21 cellular contexts compared by ENCODE assay signal in genomic region chr2:20330202-20330601, GRCh38. TPM values are rescaled to one million over a fixed set of nuclear protein-coding genes. Genes with fewer than 3 reads are reported as not detected.
DNase-seq lines count a peak whose midpoint lies in the region; ATAC-seq, FAIRE-seq and TF ChIP-seq lines count a peak whose summit lies in the region.
"Had no signal": no experiment of that assay in that cellular context is flagged by ENCODE, and none has a peak within 500 bp of the region (broad histone marks: within the 10 kb centered on the region; RNA-seq: fewer than 3 reads in every experiment).

No MANE protein-coding gene starts in this region.

- peaks cover 27% of the 10 kb centered on the region for H3K9me3 Mint-ChIP-seq in nephron
- H3K9me3 Mint-ChIP-seq in activated T-helper 1 cell treated with anti-CD3 and anti-CD28 coated beads, Interleukin-12 subunit alpha, Interleukin-12 subunit beta, Interleukin-2, Interleukin-4 antibody, amounts not matched to agents 30 ng/mL and 10 ng/mL and 1 ng/mL, durations not matched to agents 14 hours and 24 hours and 36 hours = peaks cover 22% of the 10 kb centered on the region

- no peak overlapping the region for H3K4me3 ChIP-seq in K562
- H3K4me3 ChIP-seq: heart left ventricle, skin epidermis, testis, vagina had no signal

- H3K9ac ChIP-seq in K562 (ENCODE audit: insufficient read depth in 1 of 2, low read depth in 2 of 2, low read length in 2 of 2) = no peak overlapping the region
- H3K9ac ChIP-seq: SK-N-SH had no signal

- ATAC-seq in K562 (no peak), GM19035 (IDR thresholded peaks at IDR 0.05; ENCODE audit: unreplicated experiment) (no peak)
- ATAC-seq: CD8-positive, alpha-beta T cell had no signal

- H3K27me3 ChIP-seq in K562 (ENCODE audit: control insufficient read depth in 2 of 2, insufficient read depth in 2 of 2, low read length in 2 of 2) = no peaks in the 10 kb centered on the region
- H3K27me3 ChIP-seq: heart left ventricle, testis, vagina had no signal

- H4K20me1 ChIP-seq in K562 (replicated peaks; ENCODE audit: control insufficient read depth, insufficient read depth, low read length) = 0 out of 2 replicates have a peak, but pooled peaks cover 10% of the 10 kb centered on the region

- peaks cover 42% of the 10 kb centered on the region for H3K36me3 ChIP-seq in K562 (ENCODE audit: control insufficient read depth, insufficient read depth, low read length)
- H3K36me3 ChIP-seq: vagina had no signal

- H3K36me3 Mint-ChIP-seq in nephron (ENCODE audit: low read depth) = peaks cover 78% of the 10 kb centered on the region
- peaks cover 54% of the 10 kb centered on the region for H3K36me3 Mint-ChIP-seq in activated T-helper 1 cell treated with anti-CD3 and anti-CD28 coated beads, Interleukin-12 subunit alpha, Interleukin-12 subunit beta, Interleukin-2, Interleukin-4 antibody, amounts not matched to agents 30 ng/mL and 10 ng/mL and 1 ng/mL, durations not matched to agents 14 hours and 24 hours and 36 hours (ENCODE audit: low read depth)

- H3K9me1 ChIP-seq in K562 (ENCODE audit: control insufficient read depth, insufficient read depth, low read length) = no peaks in the 10 kb centered on the region

- BruUV-seq in K562 (replicated peaks; lab: Mats Ljungman, UMichigan) = no TSS peak

- H3K4me1 ChIP-seq in K562 (replicated peaks in 1 of 2; ENCODE audit: control insufficient read depth in 2 of 2, insufficient read depth in 2 of 2, low read length in 2 of 2) = no peaks in the 10 kb centered on the region
- H3K4me1 ChIP-seq: testis had no signal

- peak; percentile 47 for DNase-seq in CD1c-positive myeloid dendritic cell (ENCODE audit: extremely low spot score)
- DNase-seq in H54 (ENCODE audit: insufficient read length, low spot score) = no peak
- no peak for DNase-seq in K562 (ENCODE audit: extremely low read depth in 1 of 4, low spot score in 3 of 4)
- DNase-seq in activated CD4-positive, alpha-beta T cell treated with anti-CD3 and anti-CD28 coated beads, Interleukin-2, amount 50 U/mL, for 48 hours = no peak
- DNase-seq in activated T-helper 1 cell treated with anti-CD3 and anti-CD28 coated beads, Interleukin-12 subunit alpha, Interleukin-12 subunit beta, Interleukin-2, Interleukin-4 antibody, amounts not matched to agents 30 ng/mL and 10 ng/mL and 1 ng/mL, durations not matched to agents 14 hours and 24 hours and 36 hours (ENCODE audit: low spot score) = no peak
- DNase-seq: activated CD4-positive, alpha-beta T cell treated with anti-CD3 and anti-CD28 coated beads, Interleukin-2, amount 50 U/mL, for 4 hours; activated CD8-positive, alpha-beta memory T cell treated with anti-CD3 and anti-CD28 coated beads, Interleukin-2, amount 50 U/mL, for 4 hours; CD8-positive, alpha-beta T cell; cerebellar nuclear complex; DMS 273 treated with DMSO at 0.1 percent for 48 hours; heart left ventricle; NCI-H1092; NCI-H187 treated with DMSO at 0.1 percent for 48 hours; NCI-H526; SK-N-SH; testis had no signal

- in situ Hi-C loops in K562 (cut with MboI) = no loop called here

- intact Hi-C loops in K562 (cut with micrococcal nuclease) = no loop called here
- intact Hi-C loops in activated T-helper 1 cell treated with anti-CD3 and anti-CD28 coated beads, Interleukin-12 subunit alpha, Interleukin-12 subunit beta, Interleukin-2, Interleukin-4 antibody, amounts not matched to agents 30 ng/mL and 10 ng/mL and 1 ng/mL, durations not matched to agents 14 hours and 24 hours and 36 hours (cut with micrococcal nuclease) = no loop called here

- peaks cover 99% of the 10 kb centered on the region for H3K79me2 ChIP-seq in K562 (ENCODE audit: control insufficient read depth, insufficient read depth, low read length)

- peak overlapping the region in 2 of 3 experiments; percentile 53 to 62 for H3K27ac Mint-ChIP-seq in nephron
- H3K27ac Mint-ChIP-seq in activated T-helper 1 cell treated with anti-CD3 and anti-CD28 coated beads, Interleukin-12 subunit alpha, Interleukin-12 subunit beta, Interleukin-2, Interleukin-4 antibody, amounts not matched to agents 30 ng/mL and 10 ng/mL and 1 ng/mL, durations not matched to agents 14 hours and 24 hours and 36 hours = no peak overlapping the region

- peaks cover 21% of the 10 kb centered on the region for H3K4me1 Mint-ChIP-seq in nephron
- H3K4me1 Mint-ChIP-seq in activated T-helper 1 cell treated with anti-CD3 and anti-CD28 coated beads, Interleukin-12 subunit alpha, Interleukin-12 subunit beta, Interleukin-2, Interleukin-4 antibody, amounts not matched to agents 30 ng/mL and 10 ng/mL and 1 ng/mL, durations not matched to agents 14 hours and 24 hours and 36 hours (ENCODE audit: low read depth) = peaks cover 69% of the 10 kb centered on the region

- H3K27me3 Mint-ChIP-seq in nephron (ENCODE audit: low read depth) = no peaks in the 10 kb centered on the region
- no peaks in the 10 kb centered on the region for H3K27me3 Mint-ChIP-seq in activated T-helper 1 cell treated with anti-CD3 and anti-CD28 coated beads, Interleukin-12 subunit alpha, Interleukin-12 subunit beta, Interleukin-2, Interleukin-4 antibody, amounts not matched to agents 30 ng/mL and 10 ng/mL and 1 ng/mL, durations not matched to agents 14 hours and 24 hours and 36 hours (ENCODE audit: insufficient read depth)

- H3K4me3 Mint-ChIP-seq in nephron = no peak overlapping the region
- no peak overlapping the region for H3K4me3 Mint-ChIP-seq in activated T-helper 1 cell treated with anti-CD3 and anti-CD28 coated beads, Interleukin-12 subunit alpha, Interleukin-12 subunit beta, Interleukin-2, Interleukin-4 antibody, amounts not matched to agents 30 ng/mL and 10 ng/mL and 1 ng/mL, durations not matched to agents 14 hours and 24 hours and 36 hours
- H3K4me3 Mint-ChIP-seq: CD8-positive, alpha-beta T cell had no signal

- FAIRE-seq in H54 (lab: Jason Lieb, UNC) (peak; percentile 15), K562 (lab: Jason Lieb, UNC) (no peak)
- FAIRE-seq: H1 had no signal

- CTCF ChIA-PET in K562 (lab: Yijun Ruan, JAX; ENCODE audit: low intra/inter-chr PET ratio) = no interaction called here

- no peak for TF ChIP-seq EP300 in K562 (IDR thresholded peaks at IDR 0.05; ENCODE audit: low read length)

- H3K4me2 ChIP-seq in K562 (ENCODE audit: insufficient read depth, low read length) = no peak overlapping the region
- H3K4me2 ChIP-seq: SK-N-SH had no signal

- TF ChIP-seq POLR2A in H54 (IDR thresholded peaks at IDR 0.05; ENCODE audit: low read depth, low read length) = no peak
- TF ChIP-seq POLR2A in K562 (conservative IDR thresholded peaks at IDR 0.05) = no peak

- TF ChIP-seq CTCF in K562 (IDR thresholded peaks at IDR 0.05 in 2 of 3, conservative IDR thresholded peaks at IDR 0.05 in 1 of 3; ENCODE audit: insufficient read depth in 2 of 3, low read depth in 1 of 3, low read length in 3 of 3) (no peak), nephron (IDR thresholded peaks at IDR 0.05; ENCODE audit: unreplicated experiment in 3 of 3) (no peak)

- no peak overlapping the region for H2AFZ ChIP-seq in K562 (ENCODE audit: low read depth, low read length)

- H3K27ac ChIP-seq in K562 (ENCODE audit: extremely low read depth, low read depth, low read length) = no peak overlapping the region
- H3K27ac ChIP-seq: heart left ventricle, skin epidermis, testis, vagina had no signal

- 97% methylated on average over 3 of the region's 3 CpGs for WGBS in K562 (ENCODE audit: insufficient coverage, low coverage, missing lambda C conversion rate)

- POLR2A ChIA-PET in K562 (lab: Yijun Ruan, JAX) = no interaction called here

- no peak for TF ChIP-seq RAD21 in K562 (CRISPR knock-in tag; conservative IDR thresholded peaks at IDR 0.05 in 1 of 2, IDR thresholded peaks at IDR 0.05 in 1 of 2)

- no peaks in the 10 kb centered on the region; the same call in 1 of the 2 replicates for H3K9me3 ChIP-seq in K562 (replicated peaks; ENCODE audit: control insufficient read depth, insufficient read depth, low read depth, low read length)
- H3K9me3 ChIP-seq: SK-N-SH, testis, vagina had no signal

TF ChIP-seq in K562, 482 proteins besides CTCF, POLR2A, EP300 and RAD21:
- TF ChIP-seq RFX1 (IDR thresholded peaks at IDR 0.05) = peak; percentile 47; the same call in 1 of the 2 replicates
- TF ChIP-seq ZNF778 (CRISPR knock-in tag; IDR thresholded peaks at IDR 0.05) = no peak

RNA-seq across cellular contexts. Expression of gene PUM2, which starts 20.4 kb away (rescaled TPM):
- 52.0 and 148 TPM in 2 replicates for total RNA-seq in K562 (2011; cell fraction: chromatin; rRNA removed; ENCODE audit: low replicate concordance)
- total RNA-seq in K562 (2011; cell fraction: nucleolus; rRNA removed) = 31.0 and 34.6 TPM in 2 replicates
- total RNA-seq in K562 (2011; cell fraction: nucleoplasm; rRNA removed) = 58.1 and 92.7 TPM in 2 replicates
- total RNA-seq in K562 (2014; rRNA removed) (14.9 and 18.0 TPM in 2 replicates), K562 (2014; rRNA removed; fragmentation: Illumina TruSeq; extraction: Trizol) (33.3 and 46.5 TPM in 2 replicates), K562 (2015; rRNA removed; fragmentation: Illumina TruSeq; extraction: Trizol) (22.3 and 25.5 TPM in 2 replicates), K562 (2021) (53.3 and 56.7 TPM in 2 replicates)
- polyA plus RNA-seq in K562 (2011; rRNA removed) (55.9 and 61.9 TPM in 2 replicates), K562 (2014; fragmentation: Illumina TruSeq; extraction: Trizol) (32.7 and 35.2 TPM in 2 replicates), K562 (2014; fragmentation: Nextera tagmentation; extraction: Ambion mirVana) (10 to 100 TPM; 13.4 to 15.8 TPM), K562 (2014; rRNA removed) (28.3 and 31.3 TPM in 2 replicates)
- polyA plus RNA-seq in K562 (2011; cell fraction: cytosol; rRNA removed) = 41.9 and 45.4 TPM in 2 replicates
- 33.0 and 42.9 TPM in 2 replicates for polyA plus RNA-seq in K562 (2011; cell fraction: nucleus; rRNA removed)
- polyA plus RNA-seq in K562 (2012) = 31.0 and 33.6 TPM in 2 replicates
- 215 and 217 TPM in 2 replicates for polyA minus RNA-seq in K562 (2011; rRNA and poly(A)+ RNA removed)
- polyA minus RNA-seq in K562 (2011; cell fraction: cytosol; rRNA and poly(A)+ RNA removed) = 63.1 and 74.2 TPM in 2 replicates
- 59.4 and 93.3 TPM in 2 replicates for polyA minus RNA-seq in K562 (2011; cell fraction: nucleus; rRNA and poly(A)+ RNA removed)
- total RNA-seq in activated T-helper 1 cell treated with anti-CD3 and anti-CD28 coated beads, Interleukin-12 subunit alpha, Interleukin-12 subunit beta, Interleukin-2, Interleukin-4 antibody, amounts not matched to agents 30 ng/mL and 10 ng/mL and 1 ng/mL, durations not matched to agents 14 hours and 24 hours and 36 hours = 125 and 131 TPM in 2 replicates
